Comparison of ENCODE assay signal across 28 cellular contexts in the genomic region with DNA sequence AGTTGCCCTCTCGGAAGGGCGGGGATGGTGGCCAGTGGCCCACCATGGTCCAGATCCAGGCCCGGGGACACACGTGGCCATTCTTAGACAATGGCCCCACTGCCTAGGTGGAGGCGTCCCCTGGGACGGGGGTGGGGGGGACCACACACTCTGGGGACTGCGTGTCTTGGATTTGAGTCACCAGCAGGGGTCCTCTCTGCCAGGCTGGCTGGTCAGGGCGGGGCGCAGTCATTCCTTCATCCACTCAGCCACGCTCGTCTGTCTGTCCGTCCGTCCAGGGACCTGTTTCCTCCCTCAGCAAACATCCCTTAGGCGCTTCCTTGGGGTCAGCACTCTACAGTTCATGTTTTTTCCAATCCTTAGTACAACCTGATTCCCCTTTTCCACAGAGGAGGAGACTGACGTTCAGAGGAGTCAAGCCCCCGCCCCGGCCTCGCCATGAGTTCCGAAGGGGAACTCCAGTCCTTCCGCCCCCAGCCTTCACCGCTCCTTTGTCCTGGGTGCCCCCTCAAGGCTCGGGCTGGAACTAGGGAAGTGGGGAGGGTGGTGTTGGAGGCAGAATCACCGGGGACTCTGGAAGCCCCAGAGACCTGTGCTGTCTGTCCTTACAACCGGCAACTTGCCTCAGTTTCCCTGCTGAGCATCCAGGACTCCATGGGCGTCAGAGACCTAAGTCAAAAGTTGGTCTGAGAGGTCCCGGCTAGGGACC.
DNase-seq lines count a peak whose midpoint lies in the region; ATAC-seq and TF ChIP-seq lines count a peak whose summit lies in the region.
"Had no signal": no experiment of that assay in that cellular context is flagged by ENCODE, and none has a peak within 500 bp of the region (broad histone marks: within the 10 kb centered on the region; RNA-seq: fewer than 3 reads in every experiment).

No MANE protein-coding gene starts in this region.

- no peak overlapping the region for H2AK5ac ChIP-seq in H9 (ENCODE audit: insufficient read length, low read length)

- peaks cover 0 to 4% (median 0%) of the 10 kb centered on the region in 3 experiments; a peak in 2 of 7 replicates for H3K36me3 Mint-ChIP-seq in H9 (ENCODE audit: insufficient read depth in 1 of 3, low read depth in 3 of 3)

- no peak overlapping the region for H3K4ac ChIP-seq in H9 (ENCODE audit: low read depth, low read length)

- no peaks in the 10 kb centered on the region for H3K27me3 ChIP-seq in H9 (ENCODE audit: insufficient read depth, low read length)
- H3K27me3 ChIP-seq in RWPE2 (ENCODE audit: insufficient read depth, poor library complexity, severe bottlenecking) = no peaks in the 10 kb centered on the region
- H3K27me3 ChIP-seq in right lobe of liver = no peaks in the 10 kb centered on the region
- peaks cover 30% of the 10 kb centered on the region for H3K27me3 ChIP-seq in osteoblast (ENCODE audit: insufficient read depth, low read length)
- H3K27me3 ChIP-seq: esophagus muscularis mucosa had no signal

- H3K4me2 ChIP-seq in H9 (ENCODE audit: insufficient read depth, insufficient read length, low read length) (no peak overlapping the region), osteoblast (ENCODE audit: insufficient read depth, low read length) (no peak overlapping the region)

- ATAC-seq in RWPE2 (ENCODE audit: low read depth) (no peak), right lobe of liver (no peak), HG02840 (IDR thresholded peaks at IDR 0.05; ENCODE audit: low FRiP score, unreplicated experiment) (no peak)

- H3K36me3 ChIP-seq in RWPE2 (ENCODE audit: low read depth) (no peaks in the 10 kb centered on the region), right lobe of liver (no peaks in the 10 kb centered on the region), osteoblast (ENCODE audit: insufficient read depth, low read length) (no peaks in the 10 kb centered on the region)
- H3K36me3 ChIP-seq: esophagus muscularis mucosa, MG63, neutrophil, tibial nerve had no signal

- H4K5ac ChIP-seq in H9 (ENCODE audit: insufficient read length, low read depth, low read length) = no peak overlapping the region

- peaks cover 18% of the 10 kb centered on the region for H3K27me3 Mint-ChIP-seq in H9 (ENCODE audit: low read depth)

- TF ChIP-seq POLR2A in right lobe of liver (IDR thresholded peaks at IDR 0.05) = no peak

- H2BK20ac ChIP-seq in H9 (ENCODE audit: low read depth, low read length, poor library complexity, severe bottlenecking) = no peak overlapping the region

- H2BK120ac ChIP-seq in H9 (ENCODE audit: low read depth, low read length, poor library complexity, severe bottlenecking) = no peak overlapping the region

- H3K4me1 Mint-ChIP-seq in H9 = peaks cover 0 to 8% of the 10 kb centered on the region in 2 experiments; a peak in 2 of 4 replicates
- H3K4me1 Mint-ChIP-seq: central memory CD8-positive, alpha-beta T cell had no signal

- no peaks in the 10 kb centered on the region for H3K79me2 ChIP-seq in H9 (ENCODE audit: insufficient read depth, low read length)
- no peaks in the 10 kb centered on the region for H3K79me2 ChIP-seq in osteoblast (ENCODE audit: insufficient read depth, low read length)

- H3K4me3 Mint-ChIP-seq in H9 = no peak overlapping the region
- H3K4me3 Mint-ChIP-seq: activated CD4-positive, alpha-beta memory T cell treated with anti-CD3 and anti-CD28 coated beads for 36 hours; activated naive CD4-positive, alpha-beta T cell treated with anti-CD3 and anti-CD28 coated beads for 36 hours; central memory CD8-positive, alpha-beta T cell; dendritic cell treated with granulocyte-macrophage colony-stimulating factor and Interleukin-4, amounts not matched to agents 40 ng/mL and 50 ng/mL, for 4 days; T-helper 1 cell treated with Interleukin-12 subunit alpha and Interleukin-12 subunit beta and Interleukin-4 antibody, amounts not matched to agents 30 μg/mL and 1 μg/mL, for 36 hours had no signal

- no peaks in the 10 kb centered on the region for H3K79me1 ChIP-seq in H9 (ENCODE audit: insufficient read depth, low read depth, low read length, poor library complexity, severe bottlenecking)

- intact Hi-C loops in right lobe of liver (cut with DNase I) = no loop called here

- no peak overlapping the region for H3K27ac ChIP-seq in H9 (ENCODE audit: insufficient read length, low read depth, low read length)
- no peak overlapping the region for H3K27ac ChIP-seq in RWPE2 (ENCODE audit: poor library complexity, severe bottlenecking)
- no peak overlapping the region for H3K27ac ChIP-seq in right lobe of liver
- H3K27ac ChIP-seq in osteoblast (ENCODE audit: low read depth, low read length) = no peak overlapping the region
- H3K27ac ChIP-seq: esophagus muscularis mucosa, neutrophil, SK-N-MC, tibial nerve had no signal

- H2BK15ac ChIP-seq in H9 (ENCODE audit: low read depth, low read length) = no peak overlapping the region

- no peak overlapping the region for H2BK12ac ChIP-seq in H9 (ENCODE audit: insufficient read length, low read depth, low read length)

- no CpG with 5 or more reads among the region's 26 CpGs for WGBS in H9 (ENCODE audit: extremely low coverage, insufficient read length, low lambda C conversion rate)
- 68% methylated on average over 7 of the region's 26 CpGs for WGBS in right lobe of liver (ENCODE audit: insufficient coverage, low coverage, low lambda C conversion rate, missing lambda C conversion rate)

- no peak overlapping the region for H3T11ph ChIP-seq in H9 (ENCODE audit: low read length)

- no peaks in the 10 kb centered on the region for H3K4me1 ChIP-seq in H9 (ENCODE audit: insufficient read depth, low read length)
- H3K4me1 ChIP-seq in RWPE2 (ENCODE audit: insufficient read depth, poor library complexity, severe bottlenecking) = no peaks in the 10 kb centered on the region
- no peaks in the 10 kb centered on the region for H3K4me1 ChIP-seq in right lobe of liver
- H3K4me1 ChIP-seq in osteoblast (ENCODE audit: insufficient read depth, low read length) = no peaks in the 10 kb centered on the region
- H3K4me1 ChIP-seq: esophagus muscularis mucosa, tibial nerve had no signal

- H3K56ac ChIP-seq in H9 (ENCODE audit: insufficient read length, low read depth, low read length) = no peak overlapping the region

- no peaks in the 10 kb centered on the region for H3K9me3 ChIP-seq in H9 (ENCODE audit: control insufficient read depth, low read depth, low read length)
- no peaks in the 10 kb centered on the region for H3K9me3 ChIP-seq in RWPE2 (ENCODE audit: severe bottlenecking)
- no peaks in the 10 kb centered on the region for H3K9me3 ChIP-seq in right lobe of liver
- H3K9me3 ChIP-seq in osteoblast (ENCODE audit: low read depth, low read length) = peaks cover 2% of the 10 kb centered on the region
- H3K9me3 ChIP-seq: MG63, neutrophil had no signal

- H3K23me2 ChIP-seq in H9 (ENCODE audit: insufficient read length, low read depth, low read length, poor library complexity, severe bottlenecking) = no peaks in the 10 kb centered on the region

- H2AFZ ChIP-seq in H9 (ENCODE audit: low read length) = no peak overlapping the region
- no peak overlapping the region for H2AFZ ChIP-seq in osteoblast (ENCODE audit: low read length)

- H3K27ac Mint-ChIP-seq in H9 = no peak overlapping the region
- H3K27ac Mint-ChIP-seq: activated CD4-positive, alpha-beta memory T cell treated with anti-CD3 and anti-CD28 coated beads for 36 hours; activated naive CD4-positive, alpha-beta T cell treated with anti-CD3 and anti-CD28 coated beads for 36 hours; dendritic cell treated with granulocyte-macrophage colony-stimulating factor and Interleukin-4, amounts not matched to agents 40 ng/mL and 50 ng/mL, for 4 days; progenitor cell of endocrine pancreas; T-helper 1 cell treated with Interleukin-12 subunit alpha and Interleukin-12 subunit beta and Interleukin-4 antibody, amounts not matched to agents 30 μg/mL and 1 μg/mL, for 36 hours had no signal

- H4K20me1 ChIP-seq in H9 (ENCODE audit: control insufficient read depth, insufficient read depth, insufficient read length) = no peaks in the 10 kb centered on the region
- H4K20me1 ChIP-seq in osteoblast (ENCODE audit: insufficient read depth, low read length) = no peaks in the 10 kb centered on the region

- 0 out of 3 replicates have a peak, but pooled peaks have one; percentile 12 for TF ChIP-seq CTCF in H9 (conservative IDR thresholded peaks at IDR 0.05)
- no peak for TF ChIP-seq CTCF in RWPE2 (IDR thresholded peaks at IDR 0.05; ENCODE audit: poor library complexity, severe bottlenecking)
- no peak for TF ChIP-seq CTCF in right lobe of liver (IDR thresholded peaks at IDR 0.05)
- no peak for TF ChIP-seq CTCF in osteoblast (IDR thresholded peaks at IDR 0.05; ENCODE audit: extremely low read depth, low read depth, low read length)

- DNase-seq in D341Med (ENCODE audit: low spot score) = peak; percentile 64
- DNase-seq in H9 = no peak
- DNase-seq in RWPE2 (ENCODE audit: low spot score) = peak; percentile 53
- DNase-seq in right lobe of liver = peak in 2 of 3 donors; percentile 16 to 29
- no peak for DNase-seq in osteoblast (ENCODE audit: insufficient read length, low spot score, missing footprints)
- no peak for DNase-seq in activated CD4-positive, alpha-beta T cell treated with anti-CD3 and anti-CD28 coated beads for 1 hour
- DNase-seq: activated CD4-positive, alpha-beta memory T cell treated with anti-CD3 and anti-CD28 coated beads for 36 hours; activated CD4-positive, CD25-positive, alpha-beta regulatory T cell treated with anti-CD3 and anti-CD28 coated beads, Interleukin-2, amount 50 U/mL, for 72 hours; activated naive CD4-positive, alpha-beta T cell treated with anti-CD3 and anti-CD28 coated beads for 36 hours; C1 segment of cervical spinal cord; foreskin fibroblast; GDM1; GOT3; KG1; MG63; NCI-H1105 treated with DMSO at 0.1 percent for 48 hours; NCI-H2029 treated with DMSO at 0.1 percent for 48 hours; NCI-H2227 treated with DMSO at 0.1 percent for 48 hours; stimulated activated CD4-positive, alpha-beta T cell treated with anti-CD3 and anti-CD28 coated beads, Interleukin-4, amount 100 ng/mL, for 4 hours had no signal

- H2BK5ac ChIP-seq in H9 (ENCODE audit: insufficient read length, low read length) = no peak overlapping the region

- no peak overlapping the region for H3K18ac ChIP-seq in H9 (ENCODE audit: insufficient read length, low read depth, low read length)

- H3K9me3 Mint-ChIP-seq in H9 = peaks cover 7 to 9% of the 10 kb centered on the region in 2 experiments
- H3K9me3 Mint-ChIP-seq: central memory CD8-positive, alpha-beta T cell had no signal

- H4K91ac ChIP-seq in H9 (ENCODE audit: insufficient read length, low read depth, low read length) = no peak overlapping the region

- no peak overlapping the region for H4K8ac ChIP-seq in H9 (replicated peaks; ENCODE audit: insufficient read length, low read depth, low read length)

- no peak overlapping the region for H3K23ac ChIP-seq in H9 (ENCODE audit: insufficient read length, low read depth, low read length)

- no peak overlapping the region for H3K14ac ChIP-seq in H9 (ENCODE audit: insufficient read depth, low read length)

- H3K4me3 ChIP-seq in RWPE2 (ENCODE audit: severe bottlenecking) = no peak overlapping the region
- no peak overlapping the region for H3K4me3 ChIP-seq in right lobe of liver
- H3K4me3 ChIP-seq in osteoblast (ENCODE audit: insufficient read depth, low read length) = no peak overlapping the region
- H3K4me3 ChIP-seq: esophagus muscularis mucosa, MG63, SK-N-MC, tibial nerve had no signal

- H3K9ac ChIP-seq in H9 (ENCODE audit: extremely low read depth, insufficient read length, low read length) = no peak overlapping the region

Comparison
In these comparisons a context has a peak if more than half of its experiments do, and no peak if none do; other contexts are left out.
1. DNase-seq: peak in D341Med (single experiment), RWPE2 (single experiment) and right lobe of liver (2 of 3); none in H9 (single experiment), osteoblast (single experiment) and activated CD4-positive, alpha-beta T cell treated with anti-CD3 and anti-CD28 coated beads for 1 hour (single experiment).